Comparison of ENCODE assay signal across 3 cellular contexts in the genomic region with DNA sequence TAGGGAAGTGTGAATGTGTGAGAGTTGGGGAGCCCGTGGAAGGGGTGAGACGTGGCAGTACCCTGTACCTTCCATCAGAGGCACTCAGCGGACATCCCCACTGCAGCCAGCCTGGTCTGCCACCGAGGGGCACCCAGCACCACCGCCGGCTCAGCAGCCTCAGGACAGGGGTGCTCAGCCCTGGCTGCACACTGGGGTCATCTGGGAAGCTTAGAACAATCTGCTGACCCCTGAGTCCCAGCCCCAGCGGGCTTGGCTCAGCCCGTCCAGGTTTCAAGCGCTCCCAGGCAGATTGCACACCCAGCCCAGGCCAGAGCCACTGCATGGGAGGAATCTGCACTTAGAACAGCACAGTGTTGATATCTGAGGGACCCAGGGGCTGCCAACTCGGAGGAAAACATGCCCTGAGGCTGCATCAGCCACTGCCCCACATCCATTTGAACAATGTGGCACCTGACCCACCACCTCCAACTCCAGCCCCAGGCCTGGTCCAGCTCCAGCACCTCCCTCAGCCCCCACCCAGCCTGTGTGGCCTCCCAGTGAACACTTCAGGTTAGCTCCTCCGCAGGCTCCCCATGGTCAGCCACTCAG.
TF ChIP-seq lines count a peak whose summit lies in the region.

No MANE protein-coding gene starts in this region.

TF ChIP-seq in A549, 52 proteins besides CTCF, POLR2A, EP300 and RAD21:
- TF ChIP-seq NFE2L2 (conservative IDR thresholded peaks at IDR 0.05; ENCODE audit: low read length): no peak
- no peak for TF ChIP-seq CBX2 (IDR thresholded peaks at IDR 0.05; ENCODE audit: borderline replicate concordance, low read depth)
- TF ChIP-seq EHF (CRISPR knock-in tag; IDR thresholded peaks at IDR 0.05): no peak
- no peak for TF ChIP-seq MYC (IDR thresholded peaks at IDR 0.05; ENCODE audit: borderline replicate concordance, low read length)
- TF ChIP-seq HDAC2 (IDR thresholded peaks at IDR 0.05): no peak

TF ChIP-seq in GM23338, 12 proteins besides CTCF, POLR2A, EP300 and RAD21 (continues in another document):
- TF ChIP-seq NANOG (IDR thresholded peaks at IDR 0.05; ENCODE audit: borderline replicate concordance) (no peak), STAT1 (IDR thresholded peaks at IDR 0.05; ENCODE audit: unreplicated experiment) (no peak), CREB1 (CRISPR knock-in tag; IDR thresholded peaks at IDR 0.05; ENCODE audit: low read depth) (no peak), JUNB (IDR thresholded peaks at IDR 0.05; ENCODE audit: unreplicated experiment) (no peak), POLR2AphosphoS5 (IDR thresholded peaks at IDR 0.05; ENCODE audit: low read depth) (no peak), EZH2phosphoT487 (IDR thresholded peaks at IDR 0.05; ENCODE audit: unreplicated experiment) (no peak), ZNF114 (CRISPR knock-in tag; IDR thresholded peaks at IDR 0.05) (no peak), ZNF331 (CRISPR knock-in tag; IDR thresholded peaks at IDR 0.05; ENCODE audit: low read depth) (no peak), ZNF462 (CRISPR knock-in tag; IDR thresholded peaks at IDR 0.05) (no peak)
- TF ChIP-seq, protein P1, sequence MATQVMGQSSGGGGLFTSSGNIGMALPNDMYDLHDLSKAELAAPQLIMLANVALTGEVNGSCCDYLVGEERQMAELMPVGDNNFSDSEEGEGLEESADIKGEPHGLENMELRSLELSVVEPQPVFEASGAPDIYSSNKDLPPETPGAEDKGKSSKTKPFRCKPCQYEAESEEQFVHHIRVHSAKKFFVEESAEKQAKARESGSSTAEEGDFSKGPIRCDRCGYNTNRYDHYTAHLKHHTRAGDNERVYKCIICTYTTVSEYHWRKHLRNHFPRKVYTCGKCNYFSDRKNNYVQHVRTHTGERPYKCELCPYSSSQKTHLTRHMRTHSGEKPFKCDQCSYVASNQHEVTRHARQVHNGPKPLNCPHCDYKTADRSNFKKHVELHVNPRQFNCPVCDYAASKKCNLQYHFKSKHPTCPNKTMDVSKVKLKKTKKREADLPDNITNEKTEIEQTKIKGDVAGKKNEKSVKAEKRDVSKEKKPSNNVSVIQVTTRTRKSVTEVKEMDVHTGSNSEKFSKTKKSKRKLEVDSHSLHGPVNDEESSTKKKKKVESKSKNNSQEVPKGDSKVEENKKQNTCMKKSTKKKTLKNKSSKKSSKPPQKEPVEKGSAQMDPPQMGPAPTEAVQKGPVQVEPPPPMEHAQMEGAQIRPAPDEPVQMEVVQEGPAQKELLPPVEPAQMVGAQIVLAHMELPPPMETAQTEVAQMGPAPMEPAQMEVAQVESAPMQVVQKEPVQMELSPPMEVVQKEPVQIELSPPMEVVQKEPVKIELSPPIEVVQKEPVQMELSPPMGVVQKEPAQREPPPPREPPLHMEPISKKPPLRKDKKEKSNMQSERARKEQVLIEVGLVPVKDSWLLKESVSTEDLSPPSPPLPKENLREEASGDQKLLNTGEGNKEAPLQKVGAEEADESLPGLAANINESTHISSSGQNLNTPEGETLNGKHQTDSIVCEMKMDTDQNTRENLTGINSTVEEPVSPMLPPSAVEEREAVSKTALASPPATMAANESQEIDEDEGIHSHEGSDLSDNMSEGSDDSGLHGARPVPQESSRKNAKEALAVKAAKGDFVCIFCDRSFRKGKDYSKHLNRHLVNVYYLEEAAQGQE (IDR thresholded peaks at IDR 0.05; ENCODE audit: unreplicated experiment): no peak

TF ChIP-seq in HepG2, 621 proteins besides CTCF, POLR2A, EP300 and RAD21:
- TF ChIP-seq CENPX (CRISPR knock-in tag; IDR thresholded peaks at IDR 0.05): no peak
- TF ChIP-seq RARA (CRISPR knock-in tag; IDR thresholded peaks at IDR 0.05): no peak
- TF ChIP-seq TP53 (CRISPR knock-in tag; conservative IDR thresholded peaks at IDR 0.05): no peak
